1 cellular context compared by ENCODE assay signal in the genomic region with DNA sequence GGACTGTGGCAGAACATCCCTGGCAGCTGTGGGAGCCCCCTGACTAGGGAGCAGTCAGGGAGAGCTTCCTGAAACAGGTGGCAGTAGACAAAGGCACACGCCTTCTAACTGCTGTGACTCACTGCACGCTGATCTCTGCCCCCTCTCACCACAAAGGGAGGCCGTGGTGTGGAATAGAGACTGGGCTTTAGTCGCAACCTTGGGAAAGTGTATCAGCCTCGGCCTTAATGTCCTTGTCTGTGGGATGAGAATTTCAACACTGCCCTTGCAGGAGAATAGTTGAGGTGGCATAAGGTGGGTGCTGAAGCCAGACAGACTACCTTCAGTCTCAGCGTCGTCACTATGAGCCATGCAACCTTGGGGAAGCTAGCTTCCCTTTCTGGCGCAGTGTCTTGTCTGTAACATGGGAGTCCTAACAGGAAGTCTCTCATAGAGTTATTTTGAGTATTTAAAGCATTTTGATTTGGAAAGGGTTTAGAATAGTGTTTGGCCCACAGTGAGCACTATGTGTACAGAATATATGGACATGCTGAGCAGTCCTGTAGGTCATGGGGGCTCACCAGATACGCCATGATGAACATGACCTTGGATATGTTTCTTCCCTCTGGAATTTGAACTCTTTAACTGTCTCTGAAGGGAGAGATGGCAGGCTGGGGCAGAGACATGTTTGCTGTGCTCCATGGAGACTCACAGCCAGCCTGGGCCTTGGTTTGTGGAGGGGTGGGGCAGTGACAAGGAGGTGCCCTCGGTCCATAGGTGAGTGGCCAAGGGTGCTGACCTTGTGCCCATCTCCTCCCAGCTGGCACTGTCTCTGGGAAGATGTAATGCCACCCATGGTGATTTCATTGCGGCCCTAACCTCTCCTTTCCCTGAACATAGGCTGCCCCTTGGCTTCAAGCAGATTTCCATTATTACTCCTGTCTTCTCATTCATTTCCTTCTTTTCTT.
TF ChIP-seq lines count a peak whose summit lies in the region.

No MANE protein-coding gene starts in this region.

TF ChIP-seq in HepG2, 621 proteins besides CTCF, POLR2A, EP300 and RAD21 (continued from another document):
- TF ChIP-seq ZNF839 (CRISPR knock-in tag; IDR thresholded peaks at IDR 0.05; ENCODE audit: borderline replicate concordance) (no peak), ZNF547 (CRISPR knock-in tag; IDR thresholded peaks at IDR 0.05) (no peak), DNMT1 (CRISPR knock-in tag; IDR thresholded peaks at IDR 0.05) (no peak), MXI1 (IDR thresholded peaks at IDR 0.05; ENCODE audit: borderline replicate concordance, low read depth, low read length) (no peak), PAWR (CRISPR knock-in tag; IDR thresholded peaks at IDR 0.05; ENCODE audit: borderline replicate concordance) (no peak)
